ENCODE assay signal across 17 cellular contexts in the genomic region with DNA sequence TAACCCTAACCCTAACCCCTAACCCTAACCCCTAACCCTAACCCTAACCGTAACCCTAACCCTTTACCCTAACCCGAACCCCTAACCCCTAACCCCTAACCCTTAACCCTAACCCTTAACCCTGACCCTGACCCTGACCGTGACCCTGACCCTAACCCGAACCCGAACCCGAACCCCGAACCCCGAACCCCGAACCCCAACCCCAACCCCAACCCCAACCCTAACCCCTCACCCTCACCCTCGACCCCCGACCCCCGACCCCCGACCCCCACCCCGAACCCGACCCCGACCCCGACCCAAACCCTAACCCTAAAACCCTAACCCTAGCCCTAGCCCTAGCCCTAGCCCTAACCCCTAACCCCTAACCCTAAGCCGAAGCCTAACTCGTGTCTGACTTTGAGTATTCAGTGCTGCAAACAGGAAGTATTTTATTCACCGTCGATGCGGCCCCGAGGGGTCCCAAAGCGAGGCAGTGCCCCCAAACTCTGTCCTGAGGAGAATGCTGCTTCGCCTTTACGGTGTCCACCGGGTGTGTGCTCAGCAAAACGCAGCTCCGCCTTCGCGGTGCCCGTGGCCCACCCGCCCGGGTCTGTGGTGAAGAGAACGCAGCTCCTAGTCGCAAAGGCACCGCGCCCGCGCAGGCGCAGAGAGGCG. TPM values are rescaled to one million over a fixed set of nuclear protein-coding genes. Genes with fewer than 3 reads are reported as not detected.
DNase-seq lines count a peak whose midpoint lies in the region; ATAC-seq and TF ChIP-seq lines count a peak whose summit lies in the region.
"Had no signal": no experiment of that assay in that cellular context is flagged by ENCODE, and none has a peak within 500 bp of the region (broad histone marks: within the 10 kb centered on the region; RNA-seq: fewer than 3 reads in every experiment).

No MANE protein-coding gene starts in this region.

- DNase-seq in cardiac muscle cell (ENCODE audit: low read depth in 1 of 2, low spot score in 1 of 2) (peak; percentile 3 to 35), cardiac septum (ENCODE audit: low spot score) (no peak), fibroblast of lung (ENCODE audit: low read depth in 2 of 2) (peak; percentile 10 to 11), mucosa of descending colon (no peak), kidney tubule cell (ENCODE audit: low spot score) (no peak), NCI-H1417 (lab: John Stamatoyannopoulos, UW) (no peak), stomach (no peak)
- DNase-seq: activated T-cell treated with anti-CD3 and anti-CD28 coated beads, Interleukin-2, amount 50 U/mL, for 72 hours; effector memory CD8-positive, alpha-beta T cell; head of caudate nucleus; Kasumi-1; NCI-H2081 treated with DMSO at 0.1 percent for 48 hours; OCI-M1 had no signal

- H3K27me3 ChIP-seq in cardiac muscle cell = peaks cover 4% of the 10 kb centered on the region
- no peaks in the 10 kb centered on the region for H3K27me3 ChIP-seq in fibroblast of lung (ENCODE audit: control insufficient read depth, insufficient read depth, low read length)
- no peaks in the 10 kb centered on the region for H3K27me3 ChIP-seq in stomach
- H3K27me3 ChIP-seq: ascending aorta, vagina had no signal

- H3K4me2 ChIP-seq in fibroblast of lung (ENCODE audit: extremely low read depth, insufficient read depth, low read length) = no peak overlapping the region

- H3K4me1 ChIP-seq in cardiac muscle cell (ENCODE audit: low read depth) (no peaks in the 10 kb centered on the region), fibroblast of lung (ENCODE audit: control insufficient read depth, extremely low read depth, insufficient read depth, low read length) (no peaks in the 10 kb centered on the region), mucosa of descending colon (ENCODE audit: low read depth) (no peaks in the 10 kb centered on the region), stomach (no peaks in the 10 kb centered on the region)
- H3K4me1 ChIP-seq: ascending aorta, vagina had no signal

- H3K27ac ChIP-seq in cardiac muscle cell (no peak overlapping the region), fibroblast of lung (ENCODE audit: insufficient read depth, low read length) (no peak overlapping the region), stomach (no peak overlapping the region)
- H3K27ac ChIP-seq: ascending aorta, vagina had no signal

- no peak for TF ChIP-seq EP300 in stomach (IDR thresholded peaks at IDR 0.05)

- H3K36me3 ChIP-seq in cardiac muscle cell (no peaks in the 10 kb centered on the region), fibroblast of lung (ENCODE audit: control insufficient read depth, insufficient read depth, low read length) (no peaks in the 10 kb centered on the region), mucosa of descending colon (ENCODE audit: low read depth) (no peaks in the 10 kb centered on the region), stomach (no peaks in the 10 kb centered on the region)
- H3K36me3 ChIP-seq: ascending aorta, vagina had no signal

- H2AFZ ChIP-seq in fibroblast of lung (ENCODE audit: low read length) = no peak overlapping the region

- H4K20me1 ChIP-seq in fibroblast of lung (ENCODE audit: control insufficient read depth, extremely low read depth, insufficient read depth, low read length) = no peaks in the 10 kb centered on the region

- no peak for TF ChIP-seq POLR2A in stomach (IDR thresholded peaks at IDR 0.05)

- ATAC-seq in mucosa of descending colon = peak; percentile 38
- ATAC-seq in HG03342 (IDR thresholded peaks at IDR 0.05; ENCODE audit: unreplicated experiment) = no peak

- WGBS in stomach, 5 donors = 74 to 85% (median 84%) methylated on average over 31 to 42 of the region's 42 CpGs

- H3K4me3 ChIP-seq in cardiac muscle cell = no peak overlapping the region
- H3K4me3 ChIP-seq in fibroblast of lung (replicated peaks in 1 of 4; ENCODE audit: control extremely low read depth in 1 of 4, insufficient read depth in 1 of 4, low read depth in 3 of 4, low read length in 4 of 4) = no peak overlapping the region
- H3K4me3 ChIP-seq in mucosa of descending colon = no peak overlapping the region
- H3K4me3 ChIP-seq in stomach = no peak overlapping the region
- H3K4me3 ChIP-seq: ascending aorta, vagina had no signal

- no peaks in the 10 kb centered on the region for H3K79me2 ChIP-seq in fibroblast of lung (ENCODE audit: control insufficient read depth, insufficient read depth, low read length)

- H3K9ac ChIP-seq in fibroblast of lung (ENCODE audit: insufficient read depth, low read length) = no peak overlapping the region

- TF ChIP-seq CTCF in cardiac muscle cell (IDR thresholded peaks at IDR 0.05; ENCODE audit: low read depth, low read length) = no peak
- TF ChIP-seq CTCF in fibroblast of lung (conservative IDR thresholded peaks at IDR 0.05 in 1 of 2, IDR thresholded peaks at IDR 0.05 in 1 of 2; ENCODE audit: low read depth in 1 of 2, low read length in 2 of 2) = no peak
- no peak for TF ChIP-seq CTCF in mucosa of descending colon (IDR thresholded peaks at IDR 0.05)
- no peak for TF ChIP-seq CTCF in stomach (IDR thresholded peaks at IDR 0.05)

- intact Hi-C loops in cardiac septum (cut with DNase I) (no loop called here), mucosa of descending colon (cut with DNase I, micrococcal nuclease) (no loop called here), stomach (cut with DNase I; ENCODE audit: low total_unique reads) (no loop called here)

- H3K9me3 ChIP-seq in cardiac muscle cell (ENCODE audit: low read depth) (no peaks in the 10 kb centered on the region), fibroblast of lung (ENCODE audit: control insufficient read depth, insufficient read depth, low read depth, low read length) (no peaks in the 10 kb centered on the region), mucosa of descending colon (no peaks in the 10 kb centered on the region), stomach (peaks cover 0 to 10% (median 0%) of the 10 kb centered on the region in 4 donors)
- H3K9me3 ChIP-seq: ascending aorta, vagina had no signal

RNA-seq across cellular contexts. Expression of gene FAM110C, which starts 36.0 kb away (rescaled TPM):
- total RNA-seq in cardiac muscle cell (0.60 and 1.1 TPM in 2 replicates), cardiac septum (4.0 TPM), fibroblast of lung (0.26 TPM in 1 of 2 replicates, not detected in the other), mucosa of descending colon (10 to 100 TPM; 14.2 to 33.6 (median 28.9) TPM), stomach (10 to 100 TPM in 3 of 5 donors, 1 to 10 TPM in 1, not detected in 1; 8.7 to 16.8 (median 13.1) TPM)
- polyA plus RNA-seq in cardiac muscle cell (0.60 and 0.85 TPM in 2 replicates), fibroblast of lung (not detected in 2 replicates), stomach (10 to 100 TPM in 1 of 3 donors, 1 to 10 TPM in 2; 3.4 to 15.9 (median 6.9) TPM)
- polyA plus RNA-seq in fibroblast of lung (2012) = not detected in 2 replicates
- polyA minus RNA-seq in fibroblast of lung (ENCODE audit: low replicate concordance) = not detected in 2 replicates
- total RNA-seq: osteocyte had no signal

Comparison
In these comparisons a context has a peak if more than half of its experiments do, and no peak if none do; other contexts are left out.
1. DNase-seq: peak in cardiac muscle cell (2 of 2) and fibroblast of lung (2 of 2); none in cardiac septum (single experiment), mucosa of descending colon (0 of 3), kidney tubule cell (single experiment), NCI-H1417 (0 of 3) and stomach (single experiment).